ENCODE assay signal across 8 cellular contexts in genomic region chr6:33288942-33289783, GRCh38. TPM values are rescaled to one million over a fixed set of nuclear protein-coding genes. Genes with fewer than 3 reads are reported as not detected.
DNase-seq lines count a peak whose midpoint lies in the region; ATAC-seq and TF ChIP-seq lines count a peak whose summit lies in the region.

TSS of gene PFDN6 (plus strand) at chr6:33289601. CDS start at chr6:33289857, 256 bp downstream.
TSS of gene WDR46 (minus strand) at chr6:33289239. CDS start at chr6:33289170, 69 bp downstream.

- peak within 1 kb of the TSS; percentile 87 to 100 (median 97) for H3K4me2 ChIP-seq in BLaER1 treated with 17β-estradiol and CSF1 and Interleukin-3, amounts not matched to agents 10 nM and 100 nM

- intact Hi-C loops in activated CD4-positive, alpha-beta T cell treated with anti-CD3 and anti-CD28 coated beads for 36 hours (cut with DNase I, micrococcal nuclease): loop anchor here (1.0 to 5.0 kb wide), 12 partner anchors 10 to 1112 kb away; partner anchors contain the start of genes B3GALT4 (in 2 of the 2), KIFC1 (in 2 of the 2), AGPAT1 (in 1 of the 2) and LEMD2 (in 1 of the 2)
- intact Hi-C loops in left colon (cut with DNase I, micrococcal nuclease): no loop called here

- TF ChIP-seq CTCF in coronary artery (IDR thresholded peaks at IDR 0.05): no peak

- peaks cover 69 to 79% (median 74%) of the 10 kb centered on the region in 11 experiments for H3K36me3 ChIP-seq in BLaER1 treated with 17β-estradiol and CSF1 and Interleukin-3, amounts not matched to agents 10 nM and 100 nM

- H3K27ac ChIP-seq in BLaER1 treated with 17β-estradiol and CSF1 and Interleukin-3, amounts not matched to agents 10 nM and 100 nM: peak within 1 kb of the TSS; percentile 57 to 85 (median 75); a peak in 21 of 22 replicates
- H3K27ac ChIP-seq in coronary artery: peak within 1 kb of the TSS; percentile 43 to 80

- peaks cover 0 to 55% (median 26%) of the 10 kb centered on the region in 11 experiments; a peak in 16 of 22 replicates for H4K20me1 ChIP-seq in BLaER1 treated with 17β-estradiol and CSF1 and Interleukin-3, amounts not matched to agents 10 nM and 100 nM

- peak within 1 kb of the TSS; percentile 97 for H3K27ac Mint-ChIP-seq in activated CD4-positive, alpha-beta T cell treated with anti-CD3 and anti-CD28 coated beads for 36 hours

- H3K4me1 ChIP-seq in BLaER1 treated with 17β-estradiol and CSF1 and Interleukin-3, amounts not matched to agents 10 nM and 100 nM: peaks cover 27 to 63% (median 39%) of the 10 kb centered on the region in 10 experiments

- H3K9me3 ChIP-seq in BLaER1 treated with 17β-estradiol and CSF1 and Interleukin-3, amounts not matched to agents 10 nM and 100 nM (replicated peaks in 1 of 11): no peaks in the 10 kb centered on the region

- peak; percentile 85 for DNase-seq in GM19240 (ENCODE audit: insufficient read length, low spot score)
- DNase-seq in NCI-H510A treated with DMSO at 0.1 percent for 48 hours (lab: John Stamatoyannopoulos, UW): peak; percentile 99
- peak; percentile 87 for DNase-seq in activated CD4-positive, alpha-beta T cell treated with anti-CD3 and anti-CD28 coated beads for 36 hours
- DNase-seq in coronary artery (ENCODE audit: low spot score): peak; percentile 91
- DNase-seq in left colon: peak; percentile 79 to 81
- peak; percentile 74 for DNase-seq in stimulated activated CD4-positive, alpha-beta T cell treated with anti-CD3 and anti-CD28 coated beads, Interleukin-2, amount 100 ng/mL, for 4 hours (ENCODE audit: low read depth)

- no peaks in the 10 kb centered on the region for H3K27me3 Mint-ChIP-seq in activated CD4-positive, alpha-beta T cell treated with anti-CD3 and anti-CD28 coated beads for 36 hours

- H3K4me3 Mint-ChIP-seq in activated CD4-positive, alpha-beta T cell treated with anti-CD3 and anti-CD28 coated beads for 36 hours: peak within 1 kb of the TSS; percentile 98

- no peaks in the 10 kb centered on the region for H3K27me3 ChIP-seq in BLaER1 treated with 17β-estradiol and CSF1 and Interleukin-3, amounts not matched to agents 10 nM and 100 nM

- CTCF ChIA-PET in activated CD4-positive, alpha-beta T cell treated with anti-CD3 and anti-CD28 coated beads for 36 hours (lab: Charles Lee): interaction anchor here (0.5 to 3.0 kb wide), 9 partner anchors 10 to 422 kb away, joined by 3 to 17 read pairs (median 6); partner anchors contain the start of genes B3GALT4, HLA-DPA1, RGL2 and RPS18

- peak within 1 kb of the TSS; percentile 73 to 91 (median 82) for H3K4me3 ChIP-seq in BLaER1 treated with 17β-estradiol and CSF1 and Interleukin-3, amounts not matched to agents 10 nM and 100 nM
- peak within 1 kb of the TSS; percentile 76 for H3K4me3 ChIP-seq in coronary artery

- POLR2A ChIA-PET in activated CD4-positive, alpha-beta T cell treated with anti-CD3 and anti-CD28 coated beads for 36 hours (lab: Charles Lee): interaction anchor here (0.6 to 2.9 kb wide), 12 partner anchors 10 to 436 kb away, joined by 3 to 25 read pairs (median 3); partner anchors contain the start of genes B3GALT4, RGL2, RPS18 and VPS52

- ATAC-seq in HG03442 (IDR thresholded peaks at IDR 0.05; ENCODE audit: unreplicated experiment) (peak; percentile 77), left colon (peak; percentile 95)
- ATAC-seq in activated CD4-positive, alpha-beta T cell treated with anti-CD3 and anti-CD28 coated beads for 36 hours: peak; percentile 98

- peaks cover 52% of the 10 kb centered on the region for H3K36me3 Mint-ChIP-seq in activated CD4-positive, alpha-beta T cell treated with anti-CD3 and anti-CD28 coated beads for 36 hours (ENCODE audit: low read depth)

- peak within 1 kb of the TSS; percentile 81 to 90 (median 86) for H3K9ac ChIP-seq in BLaER1 treated with 17β-estradiol and CSF1 and Interleukin-3, amounts not matched to agents 10 nM and 100 nM

- H3K9me3 Mint-ChIP-seq in activated CD4-positive, alpha-beta T cell treated with anti-CD3 and anti-CD28 coated beads for 36 hours (ENCODE audit: low read depth): no peaks in the 10 kb centered on the region

- H3K4me1 Mint-ChIP-seq in activated CD4-positive, alpha-beta T cell treated with anti-CD3 and anti-CD28 coated beads for 36 hours: peaks cover 37% of the 10 kb centered on the region

RNA-seq across cellular contexts. Expression of gene PFDN6, which starts in this region (rescaled TPM):
- total RNA-seq in activated CD4-positive, alpha-beta T cell treated with anti-CD3 and anti-CD28 coated beads for 36 hours: 10 to 100 TPM; 65.4 to 96.9 TPM
- total RNA-seq in left colon: 10 to 100 TPM; 36.8 to 45.7 TPM

RNA-seq across cellular contexts. Expression of gene WDR46, which starts in this region (rescaled TPM):
- total RNA-seq in activated CD4-positive, alpha-beta T cell treated with anti-CD3 and anti-CD28 coated beads for 36 hours: 10 to 100 TPM; 63.5 to 69.4 TPM
- 10 to 100 TPM; 27.7 to 29.3 TPM for total RNA-seq in left colon

Comparison
In these comparisons a context has a peak if more than half of its experiments do, and no peak if none do; other contexts are left out.
1. Peak in every context shown above with its lines: DNase-seq, ATAC-seq, H3K4me3 ChIP-seq and H3K27ac ChIP-seq.
2. intact Hi-C loops: an anchor here in activated CD4-positive, alpha-beta T cell treated with anti-CD3 and anti-CD28 coated beads for 36 hours (1.0 to 5.0 kb wide); none called in left colon.